Comparison of ENCODE assay signal across 8 cellular contexts in genomic region chr16:69481901-69482341, GRCh38. TPM values are rescaled to one million over a fixed set of nuclear protein-coding genes. Genes with fewer than 3 reads are reported as not detected.
DNase-seq lines count a peak whose midpoint lies in the region; ATAC-seq and TF ChIP-seq lines count a peak whose summit lies in the region.

No MANE protein-coding gene starts in this region.

- H3K9me3 ChIP-seq in right lobe of liver (no peaks in the 10 kb centered on the region), thymus (ENCODE audit: control insufficient read depth) (no peaks in the 10 kb centered on the region)

- H3K4me3 ChIP-seq in choroid plexus epithelial cell (ENCODE audit: low read depth, low read length) (no peak overlapping the region), right lobe of liver (no peak overlapping the region), thymus (ENCODE audit: low read length) (no peak overlapping the region)

- peak; percentile 97 to 98 (median 98) for ATAC-seq in right lobe of liver
- no peak for ATAC-seq in HG03095 (IDR thresholded peaks at IDR 0.05; ENCODE audit: unreplicated experiment)
- ATAC-seq in HG03439 (IDR thresholded peaks at IDR 0.05; ENCODE audit: unreplicated experiment): no peak
- no peak for ATAC-seq in HG02938 (IDR thresholded peaks at IDR 0.05; ENCODE audit: unreplicated experiment)

- intact Hi-C loops in right lobe of liver (cut with DNase I): no loop called here

- no peak for TF ChIP-seq POLR2A in right lobe of liver (IDR thresholded peaks at IDR 0.05)

- TF ChIP-seq CTCF in choroid plexus epithelial cell (conservative IDR thresholded peaks at IDR 0.05; ENCODE audit: low read depth, low read length) (no peak), right lobe of liver (IDR thresholded peaks at IDR 0.05) (peak in 3 of 4 donors; percentile 4 to 30 (median 29))

- peak; percentile 27 for DNase-seq in NCI-H2107 treated with DMSO at 0.1 percent for 48 hours (lab: John Stamatoyannopoulos, UW; ENCODE audit: unreplicated experiment)
- DNase-seq in choroid plexus epithelial cell (ENCODE audit: low read depth): peak; percentile 63
- DNase-seq in right lobe of liver: peak; percentile 79 to 85 (median 83)
- DNase-seq in NCI-H1436 treated with DMSO at 0.1 percent for 48 hours (lab: John Stamatoyannopoulos, UW): no peak

- WGBS in right lobe of liver (ENCODE audit: insufficient coverage, low coverage, low lambda C conversion rate, missing lambda C conversion rate): 53% methylated on average over 4 of the region's 12 CpGs
- 83% methylated on average over 12 of the region's 12 CpGs for WGBS in thymus

- H3K27ac ChIP-seq in right lobe of liver: peak overlapping the region in 2 of 3 donors; percentile 36 to 47
- H3K27ac ChIP-seq in thymus (ENCODE audit: low read depth): peak overlapping the region; percentile 88

- H3K27me3 ChIP-seq in right lobe of liver (no peaks in the 10 kb centered on the region), thymus (ENCODE audit: control insufficient read depth, insufficient read depth) (no peaks in the 10 kb centered on the region)

- H3K4me1 ChIP-seq in right lobe of liver (no peaks in the 10 kb centered on the region), thymus (ENCODE audit: control insufficient read depth, insufficient read depth, low read length) (no peaks in the 10 kb centered on the region)

- H3K36me3 ChIP-seq in right lobe of liver (no peaks in the 10 kb centered on the region), thymus (ENCODE audit: control insufficient read depth, insufficient read depth) (no peaks in the 10 kb centered on the region)

RNA-seq across cellular contexts. Expression of gene CYB5B, which starts 57.5 kb away (rescaled TPM):
- total RNA-seq in right lobe of liver: 10 to 100 TPM; 19.1 to 42.1 (median 30.5) TPM
- polyA plus RNA-seq in thymus: 64.8 TPM

Comparison
In these comparisons a context has a peak if more than half of its experiments do, and no peak if none do; other contexts are left out.
1. ATAC-seq: peak in right lobe of liver (4 of 4); none in HG03095 (single experiment), HG03439 (single experiment) and HG02938 (single experiment).